Comparison of ENCODE assay signal across 8 cellular contexts in genomic region chr3:50568947-50569749, GRCh38. TPM values are rescaled to one million over a fixed set of nuclear protein-coding genes. Genes with fewer than 3 reads are reported as not detected.
A peak's percentile ranks its signal among the peaks of the same experiment; 100 is the strongest.
DNase-seq lines count a peak whose midpoint lies in the region; ATAC-seq and TF ChIP-seq lines count a peak whose summit lies in the region.

TSS of gene HEMK1 (plus strand) at chr3:50569522. CDS start at chr3:50571105, 1,583 bp downstream.

- CTCF ChIA-PET in activated CD4-positive, alpha-beta T cell treated with anti-CD3 and anti-CD28 coated beads for 36 hours (lab: Charles Lee), result interaction anchor here (0.6 to 19.8 kb wide), 10 partner anchors 9 to 1102 kb away, joined by 3 to 647 read pairs (median 4); partner anchors contain the start of genes CISH and MAPKAPK3

- H3K36me3 ChIP-seq in kidney epithelial cell (ENCODE audit: control insufficient read depth, insufficient read depth, low read length), result no peaks in the 10 kb centered on the region

- TF ChIP-seq CTCF in choroid plexus epithelial cell (conservative IDR thresholded peaks at IDR 0.05; ENCODE audit: low read depth, low read length) (no peak), kidney epithelial cell (IDR thresholded peaks at IDR 0.05; ENCODE audit: insufficient read depth, low read length, poor library complexity, severe bottlenecking) (no peak)

- peak; percentile 100 for DNase-seq in AG20443 (ENCODE audit: low spot score)
- DNase-seq in NCI-H510A treated with DMSO at 0.1 percent for 48 hours (lab: John Stamatoyannopoulos, UW), result peak; percentile 87
- peak; percentile 98 for DNase-seq in activated CD4-positive, alpha-beta T cell treated with anti-CD3 and anti-CD28 coated beads for 36 hours
- DNase-seq in choroid plexus epithelial cell (ENCODE audit: low read depth), result peak; percentile 96
- DNase-seq in kidney epithelial cell (ENCODE audit: low read depth), result no peak
- peak; percentile 96 to 97 for DNase-seq in stimulated activated CD4-positive, alpha-beta T cell treated with anti-CD3 and anti-CD28 coated beads, Interleukin-15, amount 100 ng/mL, for 48 hours (ENCODE audit: low read depth in 2 of 2)

- H3K4me3 Mint-ChIP-seq in activated CD4-positive, alpha-beta T cell treated with anti-CD3 and anti-CD28 coated beads for 36 hours, result peak within 1 kb of the TSS; percentile 100

- peak within 1 kb of the TSS; percentile 88 for H3K4me3 ChIP-seq in choroid plexus epithelial cell (ENCODE audit: low read depth, low read length)
- peak within 1 kb of the TSS; percentile 82 for H3K4me3 ChIP-seq in kidney epithelial cell (ENCODE audit: low read depth, low read length)

- peak within 1 kb of the TSS; percentile 99 for H3K27ac Mint-ChIP-seq in activated CD4-positive, alpha-beta T cell treated with anti-CD3 and anti-CD28 coated beads for 36 hours

- H3K36me3 Mint-ChIP-seq in activated CD4-positive, alpha-beta T cell treated with anti-CD3 and anti-CD28 coated beads for 36 hours (ENCODE audit: low read depth), result peaks cover 50% of the 10 kb centered on the region

- H3K9me3 Mint-ChIP-seq in activated CD4-positive, alpha-beta T cell treated with anti-CD3 and anti-CD28 coated beads for 36 hours (ENCODE audit: low read depth), result no peaks in the 10 kb centered on the region

- no peaks in the 10 kb centered on the region for H3K27me3 ChIP-seq in kidney epithelial cell (ENCODE audit: control insufficient read depth, insufficient read depth, low read length)

- no peaks in the 10 kb centered on the region for H3K27me3 Mint-ChIP-seq in activated CD4-positive, alpha-beta T cell treated with anti-CD3 and anti-CD28 coated beads for 36 hours

- POLR2A ChIA-PET in activated CD4-positive, alpha-beta T cell treated with anti-CD3 and anti-CD28 coated beads for 36 hours (lab: Charles Lee), result interaction anchor here (0.6 to 10.9 kb wide), 8 partner anchors 20 to 816 kb away, joined by 3 to 267 read pairs (median 6); partner anchors contain the start of genes CISH, CYB561D2, MANF and MAPKAPK3

- intact Hi-C loops in activated CD4-positive, alpha-beta T cell treated with anti-CD3 and anti-CD28 coated beads for 36 hours (cut with DNase I, micrococcal nuclease), result loop anchor here (1.0 to 5.0 kb wide), 14 partner anchors 21 to 1488 kb away; partner anchors contain the start of genes CYB561D2 (in 2 of the 2), MANF (in 2 of the 2), NPRL2 (in 2 of the 2) and CISH (in 1 of the 2)

- ATAC-seq in GM19043 (IDR thresholded peaks at IDR 0.05; ENCODE audit: low read depth, unreplicated experiment), result peak; percentile 61
- ATAC-seq in HG03378 (IDR thresholded peaks at IDR 0.05; ENCODE audit: unreplicated experiment), result peak; percentile 46
- ATAC-seq in activated CD4-positive, alpha-beta T cell treated with anti-CD3 and anti-CD28 coated beads for 36 hours, result peak; percentile 33

- peaks cover 59% of the 10 kb centered on the region for H3K4me1 Mint-ChIP-seq in activated CD4-positive, alpha-beta T cell treated with anti-CD3 and anti-CD28 coated beads for 36 hours

RNA-seq across cellular contexts. Expression of gene HEMK1, which starts in this region (rescaled TPM):
- total RNA-seq in activated CD4-positive, alpha-beta T cell treated with anti-CD3 and anti-CD28 coated beads for 36 hours, result 10 to 100 TPM; 61.6 to 77.7 TPM
- total RNA-seq in kidney epithelial cell, result 15.3 and 15.6 TPM in 2 replicates
